ENCODE assay signal across 8 cellular contexts in the genomic region with DNA sequence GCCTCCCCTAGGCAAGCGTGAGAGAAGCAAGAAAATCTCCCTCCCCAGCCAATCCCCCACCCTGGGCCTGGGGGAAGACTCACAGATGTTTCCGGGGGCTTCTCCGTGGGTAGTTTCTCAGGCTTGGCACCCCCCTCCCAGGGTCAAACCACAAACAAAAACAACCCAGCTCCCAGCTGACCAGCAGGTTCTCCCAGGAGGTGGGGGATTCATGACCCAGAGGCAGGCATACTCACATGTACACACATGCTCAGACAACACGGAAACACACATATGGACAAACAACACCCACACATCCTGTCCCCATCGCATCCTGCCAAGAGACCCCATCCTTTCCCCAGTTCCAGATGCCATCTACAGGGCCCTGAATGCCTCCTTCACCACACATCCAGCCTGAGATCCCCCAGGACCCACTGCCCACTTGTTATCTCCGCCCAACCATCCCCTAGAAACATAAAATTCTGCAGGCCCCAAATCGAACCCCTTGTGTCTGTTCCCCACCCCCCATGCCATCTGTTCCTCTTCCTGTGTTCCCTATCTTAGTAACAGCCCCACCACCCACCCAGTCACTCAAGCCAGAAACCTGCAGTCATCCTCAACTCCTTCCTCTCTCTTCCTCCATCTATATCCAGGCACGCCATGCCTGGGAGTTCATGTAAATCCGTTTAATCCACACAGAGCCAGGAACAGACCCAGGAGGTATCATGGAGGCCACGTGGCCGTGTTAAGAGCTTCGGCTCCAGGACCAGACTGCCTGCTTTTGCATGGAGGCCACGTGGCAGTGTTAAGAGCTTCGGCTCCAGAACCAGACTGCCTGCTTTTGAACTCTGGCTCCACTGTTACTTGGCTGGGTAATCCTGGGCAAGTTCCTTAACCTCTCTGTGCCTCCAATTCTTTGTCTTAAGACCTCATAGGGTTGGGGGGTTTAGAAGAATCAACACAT. TPM values are rescaled to one million over a fixed set of nuclear protein-coding genes. Genes with fewer than 3 reads are reported as not detected.
A peak's percentile ranks its signal among the peaks of the same experiment; 100 is the strongest.
DNase-seq lines count a peak whose midpoint lies in the region; ATAC-seq and TF ChIP-seq lines count a peak whose summit lies in the region.

No MANE protein-coding gene starts in this region.

- H3K79me2 ChIP-seq in Karpas-422 (ENCODE audit: low read length), result peaks cover 20% of the 10 kb centered on the region; the same call in 1 of the 2 replicates

- peak overlapping the region; percentile 68 for H3K4me2 ChIP-seq in Karpas-422 (ENCODE audit: low read depth, low read length, poor library complexity, severe bottlenecking)

- H2AFZ ChIP-seq in Karpas-422 (ENCODE audit: low read length), result no peak overlapping the region

- H3K4me1 ChIP-seq in Karpas-422 (ENCODE audit: low read length), result peaks cover 75% of the 10 kb centered on the region
- peaks cover 50 to 63% of the 10 kb centered on the region in 2 donors for H3K4me1 ChIP-seq in thoracic aorta (ENCODE audit: control insufficient read depth in 1 of 2, low read depth in 2 of 2)

- DNase-seq in Daoy (ENCODE audit: low read depth) (peak; percentile 35), Karpas-422 (peak; percentile 75), kidney glomerular epithelial cell (lab: John Stamatoyannopoulos, UW) (peak; percentile 25), thoracic aorta (ENCODE audit: low spot score) (no peak), occipital lobe (lab: John Stamatoyannopoulos, UW) (no peak)
- DNase-seq in activated naive CD8-positive, alpha-beta T cell treated with anti-CD3 and anti-CD28 coated beads for 36 hours, result peak; percentile 26

- peak overlapping the region; percentile 95 for H3K4me3 Mint-ChIP-seq in activated naive CD8-positive, alpha-beta T cell treated with anti-CD3 and anti-CD28 coated beads for 36 hours

- no peaks in the 10 kb centered on the region for H3K27me3 Mint-ChIP-seq in activated naive CD8-positive, alpha-beta T cell treated with anti-CD3 and anti-CD28 coated beads for 36 hours

- no peak for TF ChIP-seq CTCF in thoracic aorta (IDR thresholded peaks at IDR 0.05)

- H3K4me3 ChIP-seq in Karpas-422 (ENCODE audit: low read length), result peak overlapping the region; percentile 64
- peak overlapping the region; percentile 64 for H3K4me3 ChIP-seq in thoracic aorta

- peaks cover 8% of the 10 kb centered on the region; the same call in 1 of the 2 replicates for H4K20me1 ChIP-seq in Karpas-422 (ENCODE audit: insufficient read depth, low read depth, low read length)

- H3K4me1 Mint-ChIP-seq in activated naive CD8-positive, alpha-beta T cell treated with anti-CD3 and anti-CD28 coated beads for 36 hours, result peaks cover 61% of the 10 kb centered on the region

- ATAC-seq in GM19438 (IDR thresholded peaks at IDR 0.05; ENCODE audit: low read depth, unreplicated experiment), result peak; percentile 32
- ATAC-seq in thoracic aorta (ENCODE audit: insufficient number of reproducible peaks, low FRiP score, low read depth), result no peak
- ATAC-seq in HG03521 (IDR thresholded peaks at IDR 0.05; ENCODE audit: unreplicated experiment), result no peak

- H3K27me3 ChIP-seq in Karpas-422 (ENCODE audit: low read length), result no peaks in the 10 kb centered on the region
- H3K27me3 ChIP-seq in thoracic aorta (replicated peaks; ENCODE audit: insufficient read depth), result no peaks in the 10 kb centered on the region

- peaks cover 76% of the 10 kb centered on the region for H3K36me3 Mint-ChIP-seq in activated naive CD8-positive, alpha-beta T cell treated with anti-CD3 and anti-CD28 coated beads for 36 hours

- H3K36me3 ChIP-seq in Karpas-422 (ENCODE audit: insufficient read depth, low read length) (no peaks in the 10 kb centered on the region; the same call in 1 of the 2 replicates), thoracic aorta (peaks cover 30% of the 10 kb centered on the region)

- peak overlapping the region; percentile 90 for H3K27ac ChIP-seq in Karpas-422 (ENCODE audit: low read length)
- H3K27ac ChIP-seq in thoracic aorta, result peak overlapping the region; percentile 97 to 100

- peak overlapping the region; percentile 73 for H3K9ac ChIP-seq in Karpas-422 (ENCODE audit: low read length)

- peak overlapping the region; percentile 98 for H3K27ac Mint-ChIP-seq in activated naive CD8-positive, alpha-beta T cell treated with anti-CD3 and anti-CD28 coated beads for 36 hours

- no peaks in the 10 kb centered on the region for H3K9me2 ChIP-seq in Karpas-422 (replicated peaks; ENCODE audit: insufficient read depth, low read length)

- H3K9me3 Mint-ChIP-seq in activated naive CD8-positive, alpha-beta T cell treated with anti-CD3 and anti-CD28 coated beads for 36 hours, result no peaks in the 10 kb centered on the region

- H3K9me3 ChIP-seq in Karpas-422 (ENCODE audit: low read length) (no peaks in the 10 kb centered on the region), thoracic aorta (no peaks in the 10 kb centered on the region)

RNA-seq across cellular contexts. Expression of a gene that starts 5.0 kb away (rescaled TPM):
- 11.4 and 12.2 TPM in 2 replicates for total RNA-seq in Daoy (2014; rRNA removed; shearing (Covaris generic))
- 10.3 and 11.1 TPM in 2 replicates for total RNA-seq in Karpas-422 (2014; rRNA removed; shearing (Covaris generic); ENCODE audit: low replicate concordance)
- total RNA-seq in activated naive CD8-positive, alpha-beta T cell treated with anti-CD3 and anti-CD28 coated beads for 36 hours, result 10 to 100 TPM; 53.4 to 54.8 TPM
- 100 to 1,000 TPM in 1 of 2 donors, 10 to 100 TPM in 1; 96.8 to 117 TPM for total RNA-seq in thoracic aorta
- 5.9 TPM for total RNA-seq in occipital lobe

RNA-seq across cellular contexts. Expression of a gene that starts 40.9 kb away (rescaled TPM):
- total RNA-seq in Daoy (2014; rRNA removed; shearing (Covaris generic)), result 0.17 and 1.3 TPM in 2 replicates
- total RNA-seq in Karpas-422 (2014; rRNA removed; shearing (Covaris generic); ENCODE audit: low replicate concordance), result 8.7 and 9.5 TPM in 2 replicates
- under 1 TPM; 0.42 to 0.78 TPM for total RNA-seq in activated naive CD8-positive, alpha-beta T cell treated with anti-CD3 and anti-CD28 coated beads for 36 hours
- total RNA-seq in thoracic aorta, result 10 to 100 TPM in 1 of 2 donors, 1 to 10 TPM in 1; 3.0 to 14.9 TPM
- total RNA-seq in occipital lobe, result 2.5 TPM

RNA-seq across cellular contexts. Expression of a gene that starts 41.0 kb away (rescaled TPM):
- total RNA-seq in Daoy (2014; rRNA removed; shearing (Covaris generic)), result 20.0 and 21.7 TPM in 2 replicates
- total RNA-seq in Karpas-422 (2014; rRNA removed; shearing (Covaris generic); ENCODE audit: low replicate concordance), result 38.5 and 51.8 TPM in 2 replicates
- total RNA-seq in activated naive CD8-positive, alpha-beta T cell treated with anti-CD3 and anti-CD28 coated beads for 36 hours, result 10 to 100 TPM; 11.5 to 11.9 TPM
- 10 to 100 TPM; 59.3 to 84.6 TPM for total RNA-seq in thoracic aorta
- 28.7 TPM for total RNA-seq in occipital lobe

RNA-seq across cellular contexts. Expression of a gene that starts 44.0 kb away (rescaled TPM):
- total RNA-seq in Daoy (2014; rRNA removed; shearing (Covaris generic)), result not detected in 2 replicates
- not detected in 2 replicates for total RNA-seq in Karpas-422 (2014; rRNA removed; shearing (Covaris generic); ENCODE audit: low replicate concordance)
- total RNA-seq in activated naive CD8-positive, alpha-beta T cell treated with anti-CD3 and anti-CD28 coated beads for 36 hours, result under 1 TPM; 0.66 to 0.91 TPM
- total RNA-seq in thoracic aorta, result 1 to 10 TPM in 1 of 2 donors, not detected in 1; 2.0 TPM
- not detected for total RNA-seq in occipital lobe

Comparison
In these comparisons a context has a peak if more than half of its experiments do, and no peak if none do; other contexts are left out.
1. DNase-seq: peak in Daoy (single experiment), Karpas-422 (single experiment), activated naive CD8-positive, alpha-beta T cell treated with anti-CD3 and anti-CD28 coated beads for 36 hours (single experiment) and kidney glomerular epithelial cell (single experiment); none in thoracic aorta (single experiment) and occipital lobe (single experiment).